ENCODE assay signal across 13 cellular contexts in genomic region chr19:10766049-10766623, GRCh38. TPM values are rescaled to one million over a fixed set of nuclear protein-coding genes. Genes with fewer than 3 reads are reported as not detected.
DNase-seq lines count a peak whose midpoint lies in the region; ATAC-seq and TF ChIP-seq lines count a peak whose summit lies in the region.
"Had no signal": no experiment of that assay in that cellular context is flagged by ENCODE, and none has a peak within 500 bp of the region (broad histone marks: within the 10 kb centered on the region; RNA-seq: fewer than 3 reads in every experiment).

No MANE protein-coding gene starts in this region.

- H3K27me3 Mint-ChIP-seq in activated CD8-positive, alpha-beta memory T cell treated with anti-CD3 and anti-CD28 coated beads, Interleukin-2, amount 10 ng/mL, durations not matched to agents 7 days and 5 days = no peaks in the 10 kb centered on the region

- no peak overlapping the region for H3K4me3 Mint-ChIP-seq in activated CD8-positive, alpha-beta memory T cell treated with anti-CD3 and anti-CD28 coated beads, Interleukin-2, amount 10 ng/mL, durations not matched to agents 7 days and 5 days
- H3K4me3 Mint-ChIP-seq: activated T-helper 1 cell treated with anti-CD3 and anti-CD28 coated beads, Interleukin-12 subunit alpha, Interleukin-12 subunit beta, Interleukin-2, Interleukin-4 antibody, amounts not matched to agents 30 ng/mL and 10 ng/mL and 1 ng/mL, durations not matched to agents 14 hours and 24 hours and 36 hours; WTC11 had no signal

- H3K9me3 ChIP-seq in mucosa of rectum (ENCODE audit: control insufficient read depth in 2 of 2, low read length in 2 of 2) = no peaks in the 10 kb centered on the region
- H3K9me3 ChIP-seq in testis = no peaks in the 10 kb centered on the region
- H3K9me3 ChIP-seq: SJCRH30 had no signal

- no peaks in the 10 kb centered on the region for H3K27me3 ChIP-seq in mucosa of rectum (ENCODE audit: control insufficient read depth in 2 of 2, insufficient read depth in 2 of 2, low read length in 2 of 2)
- no peaks in the 10 kb centered on the region for H3K27me3 ChIP-seq in testis
- H3K27me3 ChIP-seq: SJCRH30 had no signal

- no peak for ATAC-seq in activated CD8-positive, alpha-beta memory T cell treated with anti-CD3 and anti-CD28 coated beads, Interleukin-2, amount 10 ng/mL, durations not matched to agents 7 days and 5 days
- ATAC-seq in GM21447 (IDR thresholded peaks at IDR 0.05; ENCODE audit: unreplicated experiment) = no peak
- ATAC-seq: WTC11 had no signal

- TF ChIP-seq CTCF in testis (IDR thresholded peaks at IDR 0.05) (no peak), GM10248 (IDR thresholded peaks at IDR 0.05; ENCODE audit: control extremely low read depth, extremely low read depth, low read depth, missing control alignments) (no peak)

- peak overlapping the region; percentile 35 for H3K27ac Mint-ChIP-seq in activated CD8-positive, alpha-beta memory T cell treated with anti-CD3 and anti-CD28 coated beads, Interleukin-2, amount 10 ng/mL, durations not matched to agents 7 days and 5 days

- H3K9me3 Mint-ChIP-seq in activated CD8-positive, alpha-beta memory T cell treated with anti-CD3 and anti-CD28 coated beads, Interleukin-2, amount 10 ng/mL, durations not matched to agents 7 days and 5 days (ENCODE audit: low read depth) = no peaks in the 10 kb centered on the region
- H3K9me3 Mint-ChIP-seq: activated T-helper 1 cell treated with anti-CD3 and anti-CD28 coated beads, Interleukin-12 subunit alpha, Interleukin-12 subunit beta, Interleukin-2, Interleukin-4 antibody, amounts not matched to agents 30 ng/mL and 10 ng/mL and 1 ng/mL, durations not matched to agents 14 hours and 24 hours and 36 hours; WTC11 had no signal

- H3K36me3 ChIP-seq in mucosa of rectum (ENCODE audit: control insufficient read depth in 2 of 2, insufficient read depth in 2 of 2, low read length in 2 of 2) (peaks cover 13 to 29% of the 10 kb centered on the region in 2 donors), testis (ENCODE audit: low read depth, missing control alignments) (no peaks in the 10 kb centered on the region)

- CTCF ChIA-PET in activated CD8-positive, alpha-beta memory T cell treated with anti-CD3 and anti-CD28 coated beads, Interleukin-2, amount 10 ng/mL, durations not matched to agents 7 days and 5 days (lab: Charles Lee) = interaction anchor here (1.0 to 1.3 kb wide), 2 partner anchors 34 to 48 kb away, joined by 3 to 4 read pairs; partner anchors contain the start of gene DNM2
- CTCF ChIA-PET in GM10248 (lab: Yijun Ruan, JAX) = interaction anchor here (1.2 to 1.4 kb wide), 2 partner anchors 27 to 48 kb away, joined by 4 read pairs; partner anchors contain the start of gene DNM2

- peaks cover 54% of the 10 kb centered on the region for H3K4me1 Mint-ChIP-seq in activated CD8-positive, alpha-beta memory T cell treated with anti-CD3 and anti-CD28 coated beads, Interleukin-2, amount 10 ng/mL, durations not matched to agents 7 days and 5 days

- H3K9ac ChIP-seq in mucosa of rectum (ENCODE audit: low read depth in 1 of 2, low read length in 2 of 2) = peak overlapping the region; percentile 27 to 64

- DNase-seq in activated CD8-positive, alpha-beta memory T cell treated with anti-CD3 and anti-CD28 coated beads, Interleukin-2, amount 10 ng/mL, durations not matched to agents 7 days and 5 days = no peak
- no peak for DNase-seq in activated CD8-positive, alpha-beta memory T cell treated with anti-CD3 and anti-CD28 coated beads for 24 hours
- DNase-seq in caudate nucleus (lab: John Stamatoyannopoulos, UW) (no peak), testis (peak; percentile 48), GM10248 (ENCODE audit: extremely low spot score) (no peak)
- no peak for DNase-seq in effector CD8-positive, alpha-beta T cell (lab: John Stamatoyannopoulos, UW)
- DNase-seq: kidney glomerular epithelial cell, NCI-H1417 treated with DMSO at 0.1 percent for 48 hours, SJCRH30 had no signal

- TF ChIP-seq POLR2A in testis (IDR thresholded peaks at IDR 0.05) = no peak

- H3K27ac ChIP-seq in caudate nucleus (ENCODE audit: low read depth, low read length) (peak overlapping the region; percentile 66), mucosa of rectum (ENCODE audit: low read depth in 2 of 2, low read length in 2 of 2) (peak overlapping the region; percentile 96 to 99), testis (peak overlapping the region; percentile 83 to 86)
- H3K27ac ChIP-seq: SJCRH30 had no signal

- POLR2A ChIA-PET in GM10248 (lab: Yijun Ruan, JAX) = no interaction called here

- intact Hi-C loops in testis (cut with DNase I; ENCODE audit: low total_unique reads) = loop anchor here (5.0 kb wide), 1 partner anchor 49 kb away; the partner anchor contains the start of gene DNM2

- 64 to 100% methylated on average over 4 to 9 of the region's 9 CpGs for WGBS in testis, 2 donors

- H3K36me3 Mint-ChIP-seq in activated CD8-positive, alpha-beta memory T cell treated with anti-CD3 and anti-CD28 coated beads, Interleukin-2, amount 10 ng/mL, durations not matched to agents 7 days and 5 days = peaks cover 25% of the 10 kb centered on the region

- H3K4me1 ChIP-seq in mucosa of rectum (ENCODE audit: control insufficient read depth in 2 of 2, insufficient read depth in 2 of 2, low read length in 2 of 2) (peaks cover 70 to 74% of the 10 kb centered on the region in 2 donors), testis (peaks cover 69% of the 10 kb centered on the region)
- H3K4me1 ChIP-seq: SJCRH30 had no signal

- H3K4me3 ChIP-seq in mucosa of rectum (ENCODE audit: low read length in 2 of 2) (no peak overlapping the region), testis (no peak overlapping the region)
- H3K4me3 ChIP-seq: SJCRH30 had no signal

RNA-seq across cellular contexts. Expression of gene DNM2, which starts 48.3 kb away (rescaled TPM):
- total RNA-seq in activated CD8-positive, alpha-beta memory T cell treated with anti-CD3 and anti-CD28 coated beads, Interleukin-2, amount 10 ng/mL, durations not matched to agents 7 days and 5 days = 100 to 1,000 TPM; 267 to 315 TPM
- 100 to 1,000 TPM; 226 to 274 TPM for total RNA-seq in testis
- polyA plus RNA-seq in testis (ENCODE audit: insufficient read depth, low read depth, low replicate concordance) = 166 TPM
